In genomic region chr1:107318932-107319331, GRCh38 we compare ENCODE assay signal across 13 cellular contexts.
"Had no signal": no experiment of that assay in that cellular context is flagged by ENCODE, and none has a peak within 500 bp of the region (broad histone marks: within the 10 kb centered on the region; RNA-seq: fewer than 3 reads in every experiment).

No MANE protein-coding gene starts in this region.

- H3K4me1 ChIP-seq: gastrocnemius medialis, pancreas, uterus had no signal

- H3K27me3 ChIP-seq: gastrocnemius medialis, uterus had no signal

- H3K9me3 Mint-ChIP-seq: activated CD4-positive, alpha-beta T cell treated with anti-CD3 and anti-CD28 coated beads, Interleukin-2, amount 10 ng/mL, durations not matched to agents 7 days and 5 days; activated naive CD8-positive, alpha-beta T cell treated with anti-CD3 and anti-CD28 coated beads, Interleukin-2, amount 50 U/mL, for 24 hours; stimulated activated naive CD8-positive, alpha-beta T cell treated with anti-CD3 and anti-CD28 coated beads, Interleukin-15, amount 100 ng/mL, for 72 hours had no signal

- H3K27ac ChIP-seq: gastrocnemius medialis, pancreas, uterus had no signal

- H3K4me3 ChIP-seq: gastrocnemius medialis, pancreas, uterus had no signal

- ATAC-seq: activated naive CD8-positive, alpha-beta T cell treated with anti-CD3 and anti-CD28 coated beads, Interleukin-2, amount 50 U/mL, for 24 hours; gastrocnemius medialis; pancreas; stimulated activated naive CD8-positive, alpha-beta T cell treated with anti-CD3 and anti-CD28 coated beads, Interleukin-15, amount 100 ng/mL, for 72 hours had no signal

- H3K4me1 Mint-ChIP-seq: activated CD4-positive, alpha-beta T cell treated with anti-CD3 and anti-CD28 coated beads, Interleukin-2, amount 10 ng/mL, durations not matched to agents 7 days and 5 days; activated naive CD8-positive, alpha-beta T cell treated with anti-CD3 and anti-CD28 coated beads, Interleukin-2, amount 50 U/mL, for 24 hours; stimulated activated naive CD8-positive, alpha-beta T cell treated with anti-CD3 and anti-CD28 coated beads, Interleukin-15, amount 100 ng/mL, for 72 hours had no signal

- H3K27ac Mint-ChIP-seq: activated CD4-positive, alpha-beta T cell treated with anti-CD3 and anti-CD28 coated beads, Interleukin-2, amount 10 ng/mL, durations not matched to agents 7 days and 5 days; activated naive CD8-positive, alpha-beta T cell treated with anti-CD3 and anti-CD28 coated beads, Interleukin-2, amount 50 U/mL, for 24 hours had no signal

- H3K36me3 ChIP-seq: gastrocnemius medialis, pancreas, uterus had no signal

- H3K4me3 Mint-ChIP-seq: activated CD4-positive, alpha-beta T cell treated with anti-CD3 and anti-CD28 coated beads, Interleukin-2, amount 10 ng/mL, durations not matched to agents 7 days and 5 days; activated naive CD8-positive, alpha-beta T cell treated with anti-CD3 and anti-CD28 coated beads, Interleukin-2, amount 50 U/mL, for 24 hours; stimulated activated naive CD8-positive, alpha-beta T cell treated with anti-CD3 and anti-CD28 coated beads, Interleukin-15, amount 100 ng/mL, for 72 hours had no signal

- DNase-seq: activated CD4-positive, alpha-beta T cell treated with anti-CD3 and anti-CD28 coated beads, Interleukin-2, amount 10 ng/mL, durations not matched to agents 7 days and 5 days; activated CD4-positive, CD25-positive, alpha-beta regulatory T cell; activated CD8-positive, alpha-beta memory T cell treated with anti-CD3 and anti-CD28 coated beads for 24 hours; activated naive CD4-positive, alpha-beta T cell treated with Interleukin-2 at 50 U/mL for 16 hours; activated naive CD8-positive, alpha-beta T cell treated with anti-CD3 and anti-CD28 coated beads, Interleukin-2, amount 50 U/mL, for 24 hours; gastrocnemius medialis; kidney; midbrain; pancreas; retina; stimulated activated CD4-positive, alpha-beta T cell treated with anti-CD3 and anti-CD28 coated beads, Interleukin-4, amount 100 ng/mL, for 24 hours; stimulated activated naive CD8-positive, alpha-beta T cell treated with anti-CD3 and anti-CD28 coated beads, Interleukin-15, amount 100 ng/mL, for 72 hours; uterus had no signal

- H3K9me3 ChIP-seq: gastrocnemius medialis, pancreas, uterus had no signal

- H3K27me3 Mint-ChIP-seq: activated CD4-positive, alpha-beta T cell treated with anti-CD3 and anti-CD28 coated beads, Interleukin-2, amount 10 ng/mL, durations not matched to agents 7 days and 5 days; activated naive CD8-positive, alpha-beta T cell treated with anti-CD3 and anti-CD28 coated beads, Interleukin-2, amount 50 U/mL, for 24 hours; stimulated activated naive CD8-positive, alpha-beta T cell treated with anti-CD3 and anti-CD28 coated beads, Interleukin-15, amount 100 ng/mL, for 72 hours had no signal
